In the genomic region with DNA sequence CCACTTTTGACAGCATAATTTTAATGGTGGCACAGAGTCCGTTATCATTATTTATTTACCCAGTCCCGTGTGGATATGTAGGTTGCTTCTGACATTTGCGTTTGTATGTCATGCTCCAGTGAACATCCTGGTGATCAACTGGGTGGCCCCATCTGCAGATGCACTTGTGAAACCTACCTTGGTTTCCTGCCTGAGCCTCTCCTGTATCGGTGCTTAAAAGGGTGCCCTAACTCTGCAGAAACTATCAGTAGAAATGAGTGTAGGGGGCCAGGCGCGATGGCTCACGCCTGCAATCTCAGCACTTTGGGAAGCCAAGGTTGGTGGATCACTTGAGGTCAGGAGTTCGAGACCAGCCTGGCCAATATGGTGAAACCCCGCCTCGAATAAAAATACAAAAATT, we compare ENCODE assay signal across 10 cellular contexts.
DNase-seq lines count a peak whose midpoint lies in the region; ATAC-seq, FAIRE-seq and TF ChIP-seq lines count a peak whose summit lies in the region.
"Had no signal": no experiment of that assay in that cellular context is flagged by ENCODE, and none has a peak within 500 bp of the region (broad histone marks: within the 10 kb centered on the region; RNA-seq: fewer than 3 reads in every experiment).

No MANE protein-coding gene starts in this region.

- no peaks in the 10 kb centered on the region for H3K9me3 Mint-ChIP-seq in activated T-cell treated with anti-CD3 and anti-CD28 coated beads, Interleukin-2, amount 50 U/mL, for 72 hours

- no peaks in the 10 kb centered on the region for H3K27me3 ChIP-seq in heart left ventricle
- H3K27me3 ChIP-seq: hepatocyte had no signal

- no peaks in the 10 kb centered on the region for H3K9me3 ChIP-seq in heart left ventricle

- no peaks in the 10 kb centered on the region for H3K36me3 ChIP-seq in heart left ventricle

- H3K36me3 Mint-ChIP-seq in activated T-cell treated with anti-CD3 and anti-CD28 coated beads, Interleukin-2, amount 50 U/mL, for 72 hours (ENCODE audit: insufficient read depth in 2 of 2), result no peaks in the 10 kb centered on the region

- FAIRE-seq in H54 (lab: Jason Lieb, UNC), result no peak

- peaks cover 28% of the 10 kb centered on the region for H3K4me1 Mint-ChIP-seq in activated T-cell treated with anti-CD3 and anti-CD28 coated beads, Interleukin-2, amount 50 U/mL, for 72 hours (ENCODE audit: low read depth)

- no peaks in the 10 kb centered on the region for H3K27me3 Mint-ChIP-seq in activated T-cell treated with anti-CD3 and anti-CD28 coated beads, Interleukin-2, amount 50 U/mL, for 72 hours (ENCODE audit: low read depth)

- no peak overlapping the region for H3K4me3 ChIP-seq in heart left ventricle
- H3K4me3 ChIP-seq: hepatocyte had no signal

- DNase-seq in activated CD4-positive, CD25-positive, alpha-beta regulatory T cell treated with anti-CD3 and anti-CD28 coated beads, Interleukin-2, amount 50 U/mL, for 72 hours, result no peak
- peak; percentile 53 to 67 for DNase-seq in activated T-cell treated with anti-CD3 and anti-CD28 coated beads, Interleukin-2, amount 50 U/mL, for 72 hours
- peak; percentile 58 for DNase-seq in stimulated activated naive CD8-positive, alpha-beta T cell treated with anti-CD3 and anti-CD28 coated beads, Interleukin-15, Interleukin-2, amounts not matched to agents 100 U/mL and 50 U/mL, for 24 hours
- DNase-seq in H54 (ENCODE audit: insufficient read length, low spot score) (no peak), heart left ventricle (no peak)

- 92 to 97% (median 95%) methylated on average over 10 of the region's 10 CpGs for WGBS in heart left ventricle, 4 donors

- H3K27ac ChIP-seq in heart left ventricle, result peak overlapping the region in 1 of 12 donors; percentile 29
- H3K27ac ChIP-seq: 22Rv1, hepatocyte had no signal

- no peak overlapping the region for H3K27ac Mint-ChIP-seq in activated T-cell treated with anti-CD3 and anti-CD28 coated beads, Interleukin-2, amount 50 U/mL, for 72 hours

- TF ChIP-seq CTCF in heart left ventricle (IDR thresholded peaks at IDR 0.05), result no peak

- TF ChIP-seq POLR2A in H54 (IDR thresholded peaks at IDR 0.05; ENCODE audit: low read depth, low read length) (no peak), heart left ventricle (IDR thresholded peaks at IDR 0.05) (no peak)

- H3K4me1 ChIP-seq in heart left ventricle, result peaks cover 0 to 22% (median 0%) of the 10 kb centered on the region in 12 donors

- H3K4me3 Mint-ChIP-seq in activated T-cell treated with anti-CD3 and anti-CD28 coated beads, Interleukin-2, amount 50 U/mL, for 72 hours, result peak overlapping the region; percentile 70 to 72

- intact Hi-C loops in heart left ventricle (cut with DNase I), result no loop called here

- peak; percentile 46 to 70 for ATAC-seq in activated CD4-positive, CD25-positive, alpha-beta regulatory T cell treated with anti-CD3 and anti-CD28 coated beads, Interleukin-2, amount 50 U/mL, for 24 hours
- ATAC-seq in HG03097 (IDR thresholded peaks at IDR 0.05; ENCODE audit: low FRiP score, unreplicated experiment) (peak; percentile 76), GM21825 (IDR thresholded peaks at IDR 0.05; ENCODE audit: unreplicated experiment) (no peak), heart left ventricle (no peak)
- ATAC-seq in activated T-cell treated with anti-CD3 and anti-CD28 coated beads, Interleukin-2, amount 50 U/mL, for 72 hours (replicated peaks in 1 of 2), result peak; percentile 92 to 94
- ATAC-seq in stimulated activated naive CD8-positive, alpha-beta T cell treated with anti-CD3 and anti-CD28 coated beads, Interleukin-15, Interleukin-2, amounts not matched to agents 100 U/mL and 50 U/mL, for 24 hours, result peak; percentile 88

Comparison
In these comparisons a context has a peak if more than half of its experiments do, and no peak if none do; other contexts are left out.
1. ATAC-seq: peak in activated CD4-positive, CD25-positive, alpha-beta regulatory T cell treated with anti-CD3 and anti-CD28 coated beads, Interleukin-2, amount 50 U/mL, for 24 hours (2 of 2), HG03097 (single experiment), activated T-cell treated with anti-CD3 and anti-CD28 coated beads, Interleukin-2, amount 50 U/mL, for 72 hours (2 of 2) and stimulated activated naive CD8-positive, alpha-beta T cell treated with anti-CD3 and anti-CD28 coated beads, Interleukin-15, Interleukin-2, amounts not matched to agents 100 U/mL and 50 U/mL, for 24 hours (single experiment); none in GM21825 (single experiment) and heart left ventricle (0 of 4).
2. DNase-seq: peak in activated T-cell treated with anti-CD3 and anti-CD28 coated beads, Interleukin-2, amount 50 U/mL, for 72 hours (2 of 2) and stimulated activated naive CD8-positive, alpha-beta T cell treated with anti-CD3 and anti-CD28 coated beads, Interleukin-15, Interleukin-2, amounts not matched to agents 100 U/mL and 50 U/mL, for 24 hours (single experiment); none in activated CD4-positive, CD25-positive, alpha-beta regulatory T cell treated with anti-CD3 and anti-CD28 coated beads, Interleukin-2, amount 50 U/mL, for 72 hours (single experiment), H54 (single experiment) and heart left ventricle (0 of 5).